ENCODE assay signal across 8 cellular contexts in the genomic region with DNA sequence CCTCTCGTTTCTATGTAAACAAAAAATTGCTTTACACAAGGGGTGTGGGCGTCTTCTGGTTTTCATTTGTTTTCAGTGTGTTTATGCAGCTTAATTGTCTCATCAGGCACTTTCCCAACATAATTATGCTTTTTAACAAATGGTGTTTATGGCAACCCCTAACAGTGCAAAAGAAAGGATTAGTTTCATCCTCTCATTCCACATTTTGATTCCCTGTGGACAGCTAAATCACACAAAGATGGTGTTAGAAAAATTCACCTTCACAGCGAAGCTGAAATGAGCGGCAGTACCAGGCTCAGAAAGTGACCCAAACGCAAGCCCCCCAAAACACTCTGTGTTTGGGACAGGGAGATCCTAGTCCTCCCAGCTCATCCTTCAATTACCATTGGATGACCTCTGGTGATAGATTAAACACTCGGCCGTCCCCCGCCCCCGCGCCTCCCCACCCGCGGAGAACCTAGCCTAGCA. TPM values are rescaled to one million over a fixed set of nuclear protein-coding genes. Genes with fewer than 3 reads are reported as not detected.
A peak's percentile ranks its signal among the peaks of the same experiment; 100 is the strongest.
DNase-seq lines count a peak whose midpoint lies in the region; TF ChIP-seq lines count a peak whose summit lies in the region.

No MANE protein-coding gene starts in this region.

- no peaks in the 10 kb centered on the region for H3K36me3 ChIP-seq in effector memory CD4-positive, alpha-beta T cell (ENCODE audit: control insufficient read depth, insufficient read depth, low read length)
- H3K36me3 ChIP-seq in neuronal stem cell (replicated peaks in 1 of 2; ENCODE audit: control insufficient read depth in 2 of 2, insufficient read depth in 2 of 2, low read length in 2 of 2) = no peaks in the 10 kb centered on the region

- H3K27me3 ChIP-seq in effector memory CD4-positive, alpha-beta T cell (replicated peaks; ENCODE audit: control insufficient read depth, insufficient read depth, low read length, poor library complexity, severe bottlenecking) = no peaks in the 10 kb centered on the region
- H3K27me3 ChIP-seq in neuronal stem cell (ENCODE audit: control insufficient read depth in 3 of 3, insufficient read depth in 3 of 3, low read depth in 1 of 3, low read length in 3 of 3) = peaks cover 0 to 70% (median 10%) of the 10 kb centered on the region in 3 experiments

- H3K4me3 ChIP-seq in NB4 (ENCODE audit: low read depth, low read length) (peak overlapping the region; percentile 72), neuronal stem cell (ENCODE audit: low read length in 2 of 2) (peak overlapping the region; percentile 68 to 87)
- peak overlapping the region; percentile 80 for H3K4me3 ChIP-seq in effector memory CD4-positive, alpha-beta T cell (ENCODE audit: insufficient read depth, low read depth, low read length, poor library complexity, severe bottlenecking)

- peak overlapping the region; percentile 86 for H3K4me2 ChIP-seq in neuronal stem cell (ENCODE audit: insufficient read depth, low read length, poor library complexity, severe bottlenecking)

- H3K9me3 Mint-ChIP-seq in CD14-positive monocyte = peaks cover 7 to 19% (median 16%) of the 10 kb centered on the region in 7 donors

- H3K9ac ChIP-seq in neuronal stem cell (ENCODE audit: low read depth, low read length, poor library complexity) = peak overlapping the region; percentile 77

- peak overlapping the region in 6 of 7 donors; percentile 16 to 74 (median 64) for H3K27ac Mint-ChIP-seq in CD14-positive monocyte

- H3K23ac ChIP-seq in neuronal stem cell (ENCODE audit: low read depth, low read length, poor library complexity) = peak overlapping the region; percentile 93

- H2AK5ac ChIP-seq in neuronal stem cell (ENCODE audit: low read depth, low read length) = no peak overlapping the region

- peak overlapping the region; percentile 100 for H2AFZ ChIP-seq in neuronal stem cell (ENCODE audit: low read length)

- H3K27ac ChIP-seq in effector memory CD4-positive, alpha-beta T cell (ENCODE audit: insufficient read depth, low read length, poor library complexity, severe bottlenecking) = no peak overlapping the region
- no peak overlapping the region for H3K27ac ChIP-seq in neuronal stem cell (replicated peaks; ENCODE audit: low read length)

- H3K18ac ChIP-seq in neuronal stem cell (ENCODE audit: low read length) = peak overlapping the region; percentile 96

- H3K79me1 ChIP-seq in neuronal stem cell (ENCODE audit: low read depth, low read length) = no peaks in the 10 kb centered on the region

- no peak overlapping the region for H2BK5ac ChIP-seq in neuronal stem cell (ENCODE audit: low read length)

- H2BK15ac ChIP-seq in neuronal stem cell (ENCODE audit: low read length) = peak overlapping the region; percentile 85

- no peak overlapping the region for H3K4ac ChIP-seq in neuronal stem cell (ENCODE audit: low read length)

- peaks cover 22% of the 10 kb centered on the region for H3K4me1 Mint-ChIP-seq in CD14-positive monocyte

- intact Hi-C loops in CD14-positive monocyte (cut with micrococcal nuclease) = no loop called here
- intact Hi-C loops in head of caudate nucleus (cut with DNase I) = loop anchor here (5.0 to 10.0 kb wide), 3 partner anchors 53 to 385 kb away; no protein-coding TSS in a partner anchor

- TF ChIP-seq CTCF in CD14-positive monocyte (IDR thresholded peaks at IDR 0.05) (no peak), NB4 (IDR thresholded peaks at IDR 0.05; ENCODE audit: low read depth, low read length) (no peak)

- no peaks in the 10 kb centered on the region for H3K9me3 ChIP-seq in effector memory CD4-positive, alpha-beta T cell (ENCODE audit: control insufficient read depth, low read length)
- H3K9me3 ChIP-seq in neuronal stem cell (replicated peaks in 1 of 2; ENCODE audit: control insufficient read depth in 2 of 2, insufficient read depth in 1 of 2, low read depth in 1 of 2, low read length in 2 of 2) = no peaks in the 10 kb centered on the region

- H4K8ac ChIP-seq in neuronal stem cell (ENCODE audit: low read depth, low read length) = no peak overlapping the region

- WGBS in neuronal stem cell (ENCODE audit: extremely low coverage in 2 of 2, insufficient read length in 2 of 2, insufficient replicate concordance in 1 of 2), 2 donors = no CpG with 5 or more reads among the region's 12 CpGs

- no peak for DNase-seq in CD14-positive monocyte (ENCODE audit: low spot score)
- DNase-seq in NB4 (ENCODE audit: low read depth) = no peak
- DNase-seq in effector memory CD4-positive, alpha-beta T cell = no peak
- no peak for DNase-seq in neuronal stem cell (ENCODE audit: low spot score)
- no peak for DNase-seq in NCI-H2171 treated with DMSO at 0.1 percent for 48 hours (lab: John Stamatoyannopoulos, UW)
- no peak for DNase-seq in NCI-H1048 (lab: John Stamatoyannopoulos, UW)
- DNase-seq in head of caudate nucleus = no peak
- DNase-seq in NK-92 (lab: John Stamatoyannopoulos, UW; ENCODE audit: unreplicated experiment) = no peak

- H4K91ac ChIP-seq in neuronal stem cell (ENCODE audit: low read depth, low read length, poor library complexity) = no peak overlapping the region

- no peak overlapping the region for H3K14ac ChIP-seq in neuronal stem cell (ENCODE audit: low read length)

- H3K27me3 Mint-ChIP-seq in CD14-positive monocyte (ENCODE audit: low read depth in 3 of 3) = peaks cover 0 to 2% (median 0%) of the 10 kb centered on the region in 3 donors

- H3K36me3 Mint-ChIP-seq in CD14-positive monocyte = peaks cover 9 to 12% of the 10 kb centered on the region in 2 donors

- peaks cover 10% of the 10 kb centered on the region for H3K4me1 ChIP-seq in effector memory CD4-positive, alpha-beta T cell (ENCODE audit: control insufficient read depth, insufficient read depth, low read length, poor library complexity, severe bottlenecking)
- peaks cover 0 to 3% of the 10 kb centered on the region in 2 donors for H3K4me1 ChIP-seq in neuronal stem cell (ENCODE audit: control insufficient read depth in 2 of 2, insufficient read depth in 1 of 2, low read depth in 1 of 2, low read length in 2 of 2)

- H3K4me3 Mint-ChIP-seq in CD14-positive monocyte = peak overlapping the region; percentile 81 to 83

- H2BK12ac ChIP-seq in neuronal stem cell (ENCODE audit: low read length) = no peak overlapping the region

- no peak for TF ChIP-seq POLR2A in NB4 (IDR thresholded peaks at IDR 0.05; ENCODE audit: extremely low read depth, insufficient read length)

- H2BK120ac ChIP-seq in neuronal stem cell (ENCODE audit: low read depth, low read length) = peak overlapping the region; percentile 72

RNA-seq across cellular contexts. Expression of gene FTCDNL1, which starts 0.7 kb away (rescaled TPM):
- polyA plus RNA-seq in CD14-positive monocyte = 1 to 10 TPM; 4.1 to 7.3 TPM
- 0.31 TPM for polyA plus RNA-seq in neuronal stem cell (2013, experiment 1 of 2)
- 0.35 TPM for polyA plus RNA-seq in neuronal stem cell (2013, experiment 2 of 2)
